ENCODE assay signal across 9 cellular contexts in the genomic region with DNA sequence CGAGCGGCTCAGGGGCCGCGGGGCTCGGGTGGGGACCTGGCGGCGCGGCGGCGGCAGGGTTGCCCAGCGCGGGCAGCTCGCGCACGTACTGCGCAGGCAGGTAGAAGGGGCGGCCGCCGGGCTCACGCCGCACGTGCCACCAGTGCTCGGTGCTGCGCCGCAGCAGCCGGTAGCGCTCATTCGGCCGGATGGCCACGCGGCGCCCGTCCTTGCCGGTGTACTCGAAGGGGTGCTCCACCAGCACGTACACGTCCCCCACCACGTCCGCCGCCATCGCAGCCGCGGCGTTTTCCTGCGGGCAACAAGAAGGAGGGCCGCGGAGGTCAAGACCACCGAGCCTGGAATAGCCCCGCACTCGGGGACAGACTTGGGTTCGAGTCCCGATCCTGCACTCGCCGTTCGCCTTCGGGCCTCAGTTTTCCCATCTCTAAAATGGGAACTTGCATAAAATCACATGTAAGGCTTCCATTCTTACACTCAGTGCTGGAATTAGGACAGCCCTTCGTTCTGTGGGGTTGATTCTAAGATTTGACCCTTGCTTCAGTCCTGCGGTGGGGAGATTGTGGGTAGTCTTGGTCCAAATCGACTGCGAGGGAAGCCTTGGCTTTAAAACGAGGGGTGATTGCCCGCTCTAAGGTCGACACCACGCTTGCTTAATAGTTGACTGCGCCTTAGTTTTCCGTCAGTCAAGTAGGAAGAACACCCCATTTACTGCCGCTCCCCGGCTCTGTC. TPM values are rescaled to one million over a fixed set of nuclear protein-coding genes. Genes with fewer than 3 reads are reported as not detected.
DNase-seq lines count a peak whose midpoint lies in the region; ATAC-seq and TF ChIP-seq lines count a peak whose summit lies in the region.
"Had no signal": no experiment of that assay in that cellular context is flagged by ENCODE, and none has a peak within 500 bp of the region (broad histone marks: within the 10 kb centered on the region; RNA-seq: fewer than 3 reads in every experiment).

No MANE protein-coding gene starts in this region.

- TF ChIP-seq CTCF in GM12864 (IDR thresholded peaks at IDR 0.05; ENCODE audit: low read depth, low read length, missing control alignments) (no peak), RWPE1 (conservative IDR thresholded peaks at IDR 0.05; ENCODE audit: low read depth) (no peak), fibroblast of lung (conservative IDR thresholded peaks at IDR 0.05 in 1 of 2, IDR thresholded peaks at IDR 0.05 in 1 of 2; ENCODE audit: low read depth in 1 of 2, low read length in 2 of 2) (no peak), progenitor cell of endocrine pancreas (IDR thresholded peaks at IDR 0.05; ENCODE audit: unreplicated experiment) (no peak)

- no peaks in the 10 kb centered on the region for H3K36me3 ChIP-seq in fibroblast of lung (ENCODE audit: control insufficient read depth, insufficient read depth, low read length)
- H3K36me3 ChIP-seq: gastrocnemius medialis had no signal

- no peak overlapping the region for H2AFZ ChIP-seq in fibroblast of lung (ENCODE audit: low read length)

- ATAC-seq in HG02885 (IDR thresholded peaks at IDR 0.05; ENCODE audit: poor library complexity, unreplicated experiment) = no peak
- ATAC-seq: gastrocnemius medialis had no signal

- no peaks in the 10 kb centered on the region for H4K20me1 ChIP-seq in fibroblast of lung (ENCODE audit: control insufficient read depth, extremely low read depth, insufficient read depth, low read length)

- CTCF ChIA-PET in RWPE1 (lab: Yijun Ruan, JAX) = interaction anchor here (0.6 to 1.1 kb wide), 2 partner anchors 162 to 353 kb away, joined by 3 read pairs; no protein-coding TSS in a partner anchor

- peaks cover 25% of the 10 kb centered on the region for H3K27me3 ChIP-seq in fibroblast of lung (ENCODE audit: control insufficient read depth, insufficient read depth, low read length)

- no peak overlapping the region for H3K9ac ChIP-seq in fibroblast of lung (ENCODE audit: insufficient read depth, low read length)

- no peak for DNase-seq in GM12864 (ENCODE audit: low read depth)
- DNase-seq in RWPE1 (ENCODE audit: low spot score) = no peak
- DNase-seq in fibroblast of lung (ENCODE audit: low read depth in 2 of 2) = no peak
- DNase-seq in progenitor cell of endocrine pancreas (ENCODE audit: low spot score, unreplicated experiment) = no peak
- DNase-seq in substantia nigra (lab: John Stamatoyannopoulos, UW) = no peak
- no peak for DNase-seq in NCI-H69 (lab: John Stamatoyannopoulos, UW)
- DNase-seq in medulla oblongata (ENCODE audit: extremely low spot score) = no peak
- DNase-seq: gastrocnemius medialis had no signal

- H3K4me3 ChIP-seq in GM12864 (ENCODE audit: low read depth, low read length) (peak overlapping the region; percentile 47), fibroblast of lung (replicated peaks in 1 of 4; ENCODE audit: control extremely low read depth in 1 of 4, insufficient read depth in 1 of 4, low read depth in 3 of 4, low read length in 4 of 4) (peak overlapping the region in 1 of 4 experiments; percentile 37)

- H3K4me2 ChIP-seq in fibroblast of lung (ENCODE audit: extremely low read depth, insufficient read depth, low read length) = peak overlapping the region; percentile 52

- no peaks in the 10 kb centered on the region for H3K9me3 ChIP-seq in fibroblast of lung (ENCODE audit: control insufficient read depth, insufficient read depth, low read depth, low read length)
- H3K9me3 ChIP-seq: gastrocnemius medialis had no signal

- peak overlapping the region; percentile 71 for H3K4me3 Mint-ChIP-seq in progenitor cell of endocrine pancreas (ENCODE audit: low read depth)

- POLR2A ChIA-PET in RWPE1 (lab: Yijun Ruan, JAX; ENCODE audit: low non-redundant PET) = no interaction called here

- peaks cover 59% of the 10 kb centered on the region for H3K27me3 Mint-ChIP-seq in progenitor cell of endocrine pancreas

- peaks cover 9% of the 10 kb centered on the region for H3K4me1 ChIP-seq in fibroblast of lung (ENCODE audit: control insufficient read depth, extremely low read depth, insufficient read depth, low read length)

- no peaks in the 10 kb centered on the region for H3K9me3 Mint-ChIP-seq in progenitor cell of endocrine pancreas (ENCODE audit: low read depth)

- peak overlapping the region; percentile 73 for H3K27ac Mint-ChIP-seq in progenitor cell of endocrine pancreas

- no peaks in the 10 kb centered on the region for H3K36me3 Mint-ChIP-seq in progenitor cell of endocrine pancreas (ENCODE audit: insufficient read depth)

- peak overlapping the region; percentile 89 for H3K27ac ChIP-seq in RWPE1
- no peak overlapping the region for H3K27ac ChIP-seq in fibroblast of lung (ENCODE audit: insufficient read depth, low read length)
- H3K27ac ChIP-seq in substantia nigra (ENCODE audit: low read depth, low read length, poor library complexity, severe bottlenecking) = no peak overlapping the region
- H3K27ac ChIP-seq: gastrocnemius medialis had no signal

- peaks cover 7% of the 10 kb centered on the region for H3K4me1 Mint-ChIP-seq in progenitor cell of endocrine pancreas (ENCODE audit: low read depth)

- no peaks in the 10 kb centered on the region for H3K79me2 ChIP-seq in fibroblast of lung (ENCODE audit: control insufficient read depth, insufficient read depth, low read length)

RNA-seq across cellular contexts. Expression of a gene that starts 2.5 kb away (rescaled TPM):
- total RNA-seq in fibroblast of lung = 1.5 and 3.3 TPM in 2 replicates
- 0.57 and 0.95 TPM in 2 replicates for polyA plus RNA-seq in fibroblast of lung
- polyA plus RNA-seq in fibroblast of lung (2012) = 0.57 and 1.3 TPM in 2 replicates
- 0.35 and 0.93 TPM in 2 replicates for polyA minus RNA-seq in fibroblast of lung (ENCODE audit: low replicate concordance)
- 7.6 and 12.7 TPM in 2 replicates for total RNA-seq in progenitor cell of endocrine pancreas
